Comparison of ENCODE assay signal across 2 cellular contexts in the genomic region with DNA sequence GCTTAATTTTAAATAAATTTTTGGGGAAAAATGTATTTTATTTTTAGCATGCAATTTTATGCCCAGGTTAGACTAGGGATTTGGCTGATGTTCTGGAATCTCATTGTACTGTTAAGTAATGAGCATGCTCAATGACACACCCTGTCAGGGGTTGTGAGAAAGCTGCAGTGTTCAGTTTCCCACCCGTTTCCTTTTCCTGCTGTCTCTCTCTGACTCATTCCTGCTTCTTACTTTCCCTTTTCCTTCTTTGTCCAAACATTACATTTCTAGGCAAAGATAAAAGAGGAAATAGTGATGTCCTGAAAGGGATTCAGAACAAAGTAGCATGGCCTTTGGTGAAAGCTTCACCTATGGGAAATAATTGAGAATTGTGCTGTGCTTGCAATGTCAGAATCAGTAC.
TF ChIP-seq lines count a peak whose summit lies in the region.

No MANE protein-coding gene starts in this region.

TF ChIP-seq in liver, 16 proteins besides CTCF, POLR2A, EP300 and RAD21:
- TF ChIP-seq NR2F2 (IDR thresholded peaks at IDR 0.05), result no peak
- peak; percentile 18 to 27 for TF ChIP-seq JUND (IDR thresholded peaks at IDR 0.05)

TF ChIP-seq in HepG2, 621 proteins besides CTCF, POLR2A, EP300 and RAD21:
- TF ChIP-seq, protein P1, sequence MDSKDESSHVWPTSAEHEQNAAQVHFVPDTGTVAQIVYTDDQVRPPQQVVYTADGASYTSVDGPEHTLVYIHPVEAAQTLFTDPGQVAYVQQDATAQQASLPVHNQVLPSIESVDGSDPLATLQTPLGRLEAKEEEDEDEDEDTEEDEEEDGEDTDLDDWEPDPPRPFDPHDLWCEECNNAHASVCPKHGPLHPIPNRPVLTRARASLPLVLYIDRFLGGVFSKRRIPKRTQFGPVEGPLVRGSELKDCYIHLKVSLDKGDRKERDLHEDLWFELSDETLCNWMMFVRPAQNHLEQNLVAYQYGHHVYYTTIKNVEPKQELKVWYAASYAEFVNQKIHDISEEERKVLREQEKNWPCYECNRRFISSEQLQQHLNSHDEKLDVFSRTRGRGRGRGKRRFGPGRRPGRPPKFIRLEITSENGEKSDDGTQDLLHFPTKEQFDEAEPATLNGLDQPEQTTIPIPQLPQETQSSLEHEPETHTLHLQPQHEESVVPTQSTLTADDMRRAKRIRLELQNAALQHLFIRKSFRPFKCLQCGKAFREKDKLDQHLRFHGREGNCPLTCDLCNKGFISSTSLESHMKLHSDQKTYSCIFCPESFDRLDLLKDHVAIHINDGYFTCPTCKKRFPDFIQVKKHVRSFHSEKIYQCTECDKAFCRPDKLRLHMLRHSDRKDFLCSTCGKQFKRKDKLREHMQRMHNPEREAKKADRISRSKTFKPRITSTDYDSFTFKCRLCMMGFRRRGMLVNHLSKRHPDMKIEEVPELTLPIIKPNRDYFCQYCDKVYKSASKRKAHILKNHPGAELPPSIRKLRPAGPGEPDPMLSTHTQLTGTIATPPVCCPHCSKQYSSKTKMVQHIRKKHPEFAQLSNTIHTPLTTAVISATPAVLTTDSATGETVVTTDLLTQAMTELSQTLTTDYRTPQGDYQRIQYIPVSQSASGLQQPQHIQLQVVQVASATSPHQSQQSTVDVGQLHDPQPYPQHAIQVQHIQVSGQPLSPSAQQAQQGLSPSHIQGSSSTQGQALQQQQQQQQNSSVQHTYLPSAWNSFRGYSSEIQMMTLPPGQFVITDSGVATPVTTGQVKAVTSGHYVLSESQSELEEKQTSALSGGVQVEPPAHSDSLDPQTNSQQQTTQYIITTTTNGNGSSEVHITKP (CRISPR knock-in tag; IDR thresholded peaks at IDR 0.05; ENCODE audit: low read depth), result no peak
- TF ChIP-seq MED1 (CRISPR knock-in tag; IDR thresholded peaks at IDR 0.05), result no peak
- no peak for TF ChIP-seq KLF15 (CRISPR knock-in tag; IDR thresholded peaks at IDR 0.05; ENCODE audit: borderline replicate concordance)
- TF ChIP-seq ZBTB33 (CRISPR knock-in tag; IDR thresholded peaks at IDR 0.05), result no peak
- no peak for TF ChIP-seq ZNF225 (CRISPR knock-in tag; IDR thresholded peaks at IDR 0.05)
- TF ChIP-seq, protein P2, sequence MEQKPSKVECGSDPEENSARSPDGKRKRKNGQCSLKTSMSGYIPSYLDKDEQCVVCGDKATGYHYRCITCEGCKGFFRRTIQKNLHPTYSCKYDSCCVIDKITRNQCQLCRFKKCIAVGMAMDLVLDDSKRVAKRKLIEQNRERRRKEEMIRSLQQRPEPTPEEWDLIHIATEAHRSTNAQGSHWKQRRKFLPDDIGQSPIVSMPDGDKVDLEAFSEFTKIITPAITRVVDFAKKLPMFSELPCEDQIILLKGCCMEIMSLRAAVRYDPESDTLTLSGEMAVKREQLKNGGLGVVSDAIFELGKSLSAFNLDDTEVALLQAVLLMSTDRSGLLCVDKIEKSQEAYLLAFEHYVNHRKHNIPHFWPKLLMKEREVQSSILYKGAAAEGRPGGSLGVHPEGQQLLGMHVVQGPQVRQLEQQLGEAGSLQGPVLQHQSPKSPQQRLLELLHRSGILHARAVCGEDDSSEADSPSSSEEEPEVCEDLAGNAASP (CRISPR knock-in tag; IDR thresholded peaks at IDR 0.05; ENCODE audit: borderline replicate concordance), result no peak
TF ChIP-seq in HepG2: peak in this region for 0.
